In the genomic region with DNA sequence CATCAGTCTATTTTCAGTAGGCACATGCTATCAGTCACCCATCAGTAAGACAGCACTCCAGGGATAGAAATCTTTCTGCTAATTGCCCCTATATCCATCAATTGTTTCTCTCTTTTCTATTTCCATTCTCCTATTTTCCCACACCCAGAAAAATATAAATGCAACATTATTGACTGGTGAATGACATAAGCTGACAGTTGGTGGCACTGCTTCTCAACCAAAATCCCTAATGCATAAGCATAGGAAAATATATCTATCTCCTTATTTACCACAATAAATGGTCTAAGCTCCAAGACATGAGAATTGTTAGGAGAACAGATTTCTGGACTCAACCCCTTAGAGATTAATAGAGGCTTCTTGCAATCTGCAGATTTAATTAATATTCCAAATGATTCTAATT, we compare ENCODE assay signal across 20 cellular contexts.
DNase-seq lines count a peak whose midpoint lies in the region; TF ChIP-seq lines count a peak whose summit lies in the region.
"Had no signal": no experiment of that assay in that cellular context is flagged by ENCODE, and none has a peak within 500 bp of the region (broad histone marks: within the 10 kb centered on the region; RNA-seq: fewer than 3 reads in every experiment).

No MANE protein-coding gene starts in this region.

- no peak overlapping the region for H3K4me2 ChIP-seq in neural cell (ENCODE audit: low read length)

- in situ Hi-C loops in SK-MEL-5 (cut with HindIII; ENCODE audit: low pct_unique_long_range_greater_than_20kb, low sequenced_read_pairs) = no loop called here

- H3K9me3 ChIP-seq in neural cell (ENCODE audit: low read length) (no peaks in the 10 kb centered on the region), sigmoid colon (no peaks in the 10 kb centered on the region)
- H3K9me3 ChIP-seq: heart left ventricle, mucosa of descending colon, prostate gland, transverse colon had no signal

- DNase-seq in NB4 (ENCODE audit: low read depth) (peak; percentile 6), SK-MEL-5 (ENCODE audit: low read depth, low spot score) (peak; percentile 46), sigmoid colon (no peak), EL (no peak), SIG-M5 treated with dmso at 0.1 percent for 504 hours (lab: John Stamatoyannopoulos, UW; ENCODE audit: unreplicated experiment) (no peak)
- DNase-seq: activated B cell treated with CpG ODN at 0.5 μM for 24 hours; activated CD4-positive, alpha-beta memory T cell treated with anti-CD3 and anti-CD28 coated beads for 36 hours; COR-L47; heart left ventricle; left ventricle myocardium superior; mucosa of descending colon; NCI-H146; SHP77 treated with DMSO at 0.1 percent for 48 hours; stimulated activated CD4-positive, alpha-beta T cell treated with anti-CD3 and anti-CD28 coated beads, Interleukin-4, amount 100 ng/mL, for 1 hour; T-helper 17 cell; transverse colon had no signal

- H3K4me1 ChIP-seq in sigmoid colon = no peaks in the 10 kb centered on the region
- H3K4me1 ChIP-seq: heart left ventricle, prostate gland, transverse colon had no signal

- H3K36me3 ChIP-seq in neural cell (ENCODE audit: insufficient read depth, low read length) (no peaks in the 10 kb centered on the region), sigmoid colon (no peaks in the 10 kb centered on the region)
- H3K36me3 ChIP-seq: heart left ventricle, prostate gland, transverse colon had no signal

- H3K9ac ChIP-seq in neural cell (ENCODE audit: low read length) = no peak overlapping the region

- TF ChIP-seq POLR2A in NB4 (IDR thresholded peaks at IDR 0.05; ENCODE audit: extremely low read depth, insufficient read length) (no peak), sigmoid colon (IDR thresholded peaks at IDR 0.05) (no peak)

- H3K27me3 ChIP-seq in neural cell (ENCODE audit: insufficient read depth, low read depth, low read length) (no peaks in the 10 kb centered on the region), sigmoid colon (no peaks in the 10 kb centered on the region)
- H3K27me3 ChIP-seq: transverse colon had no signal

- H3K4me3 ChIP-seq in NB4 (ENCODE audit: low read depth, low read length) (no peak overlapping the region), neural cell (ENCODE audit: low read length) (no peak overlapping the region), sigmoid colon (no peak overlapping the region)
- H3K4me3 ChIP-seq: heart left ventricle, mucosa of descending colon, prostate gland, transverse colon had no signal

- no peaks in the 10 kb centered on the region for H3F3A ChIP-seq in neural cell (ENCODE audit: insufficient read depth, low read length, poor library complexity, severe bottlenecking)

- intact Hi-C loops in sigmoid colon (cut with DNase I) = no loop called here

- no peaks in the 10 kb centered on the region for H3K9me2 ChIP-seq in neural cell (ENCODE audit: insufficient read depth, low read length)

- H4K20me1 ChIP-seq in neural cell (ENCODE audit: insufficient read depth) = no peaks in the 10 kb centered on the region

- no peaks in the 10 kb centered on the region for H3K79me2 ChIP-seq in neural cell (replicated peaks; ENCODE audit: insufficient read depth, low read length)

- TF ChIP-seq EP300 in neural cell (conservative IDR thresholded peaks at IDR 0.05; ENCODE audit: poor library complexity, severe bottlenecking) (peak; percentile 37), sigmoid colon (IDR thresholded peaks at IDR 0.05) (no peak)

- no peak overlapping the region for H3K27ac ChIP-seq in C4-2B
- no peak overlapping the region for H3K27ac ChIP-seq in neural cell (ENCODE audit: low read length)
- no peak overlapping the region for H3K27ac ChIP-seq in sigmoid colon
- H3K27ac ChIP-seq: heart left ventricle, HL-60, prostate gland, transverse colon had no signal

- TF ChIP-seq CTCF in C4-2B (conservative IDR thresholded peaks at IDR 0.05) = peak; percentile 37
- TF ChIP-seq CTCF in NB4 (IDR thresholded peaks at IDR 0.05; ENCODE audit: low read depth, low read length) = no peak
- TF ChIP-seq CTCF in neural cell (IDR thresholded peaks at IDR 0.05; ENCODE audit: poor library complexity, severe bottlenecking) = peak; percentile 78
- no peak for TF ChIP-seq CTCF in sigmoid colon (IDR thresholded peaks at IDR 0.05)

- peak; percentile 85 for TF ChIP-seq RAD21 in neural cell (conservative IDR thresholded peaks at IDR 0.05)

- H2AFZ ChIP-seq in neural cell (ENCODE audit: low read depth, low read length) = no peak overlapping the region

TF ChIP-seq in neural cell, 6 proteins besides CTCF, POLR2A, EP300 and RAD21:
- peak; percentile 86 for TF ChIP-seq SMC3 (conservative IDR thresholded peaks at IDR 0.05; ENCODE audit: poor library complexity)
- TF ChIP-seq MXI1 (conservative IDR thresholded peaks at IDR 0.05; ENCODE audit: poor library complexity, severe bottlenecking) = no peak

Comparison
In these comparisons a context has a peak if more than half of its experiments do, and no peak if none do; other contexts are left out.
1. CTCF ChIP-seq: peak in C4-2B (single experiment) and neural cell (single experiment); none in NB4 (single experiment) and sigmoid colon (0 of 4).
2. DNase-seq: peak in NB4 (single experiment) and SK-MEL-5 (single experiment); none in sigmoid colon (single experiment), EL (single experiment) and SIG-M5 treated with dmso at 0.1 percent for 504 hours (single experiment).